ENCODE assay signal across 9 cellular contexts in genomic region chr7:128405345-128406146, GRCh38. TPM values are rescaled to one million over a fixed set of nuclear protein-coding genes. Genes with fewer than 3 reads are reported as not detected.
DNase-seq lines count a peak whose midpoint lies in the region; ATAC-seq, FAIRE-seq and TF ChIP-seq lines count a peak whose summit lies in the region.
"Had no signal": no experiment of that assay in that cellular context is flagged by ENCODE, and none has a peak within 500 bp of the region (broad histone marks: within the 10 kb centered on the region; RNA-seq: fewer than 3 reads in every experiment).

No MANE protein-coding gene starts in this region.

- DNase-seq in CD4-positive, alpha-beta memory T cell: peak; percentile 54 to 63 (median 58)
- peak; percentile 28 to 66 (median 55) for DNase-seq in T-helper 2 cell
- DNase-seq in kidney: peak; percentile 82
- DNase-seq in stimulated activated CD4-positive, alpha-beta T cell treated with anti-CD3 and anti-CD28 coated beads, Interleukin-4, amount 100 ng/mL, for 48 hours (ENCODE audit: low read depth in 2 of 2): peak; percentile 24 to 49
- no peak for DNase-seq in NOMO-1 treated with DMSO at 0.1 percent for 48 hours (lab: John Stamatoyannopoulos, UW; ENCODE audit: unreplicated experiment)

- peak overlapping the region in 5 of 7 donors; percentile 52 to 79 (median 75) for H3K27ac Mint-ChIP-seq in CD4-positive, alpha-beta memory T cell
- peak overlapping the region in 2 of 5 experiments; percentile 69 to 88 for H3K27ac Mint-ChIP-seq in brain

- no peak for TF ChIP-seq CTCF in brain (conservative IDR thresholded peaks at IDR 0.05)
- no peak for TF ChIP-seq CTCF in kidney (IDR thresholded peaks at IDR 0.05; ENCODE audit: borderline replicate concordance, extremely low read depth, insufficient read depth)

- no peaks in the 10 kb centered on the region for H3K9me3 ChIP-seq in CD4-positive, alpha-beta memory T cell (ENCODE audit: control insufficient read depth in 1 of 2, low read length in 2 of 2)
- no peaks in the 10 kb centered on the region for H3K9me3 ChIP-seq in kidney (ENCODE audit: control insufficient read depth in 1 of 2, low read length in 2 of 2)

- H3K27me3 Mint-ChIP-seq in CD4-positive, alpha-beta memory T cell: no peaks in the 10 kb centered on the region
- peaks cover 13% of the 10 kb centered on the region for H3K27me3 Mint-ChIP-seq in brain

- H3K4me1 Mint-ChIP-seq in CD4-positive, alpha-beta memory T cell: peaks cover 34 to 57% (median 49%) of the 10 kb centered on the region in 4 donors
- peaks cover 61% of the 10 kb centered on the region for H3K4me1 Mint-ChIP-seq in brain

- H3K9ac ChIP-seq in kidney (ENCODE audit: low read length in 2 of 2): no peak overlapping the region

- H3K36me3 Mint-ChIP-seq in CD4-positive, alpha-beta memory T cell: peaks cover 8 to 20% of the 10 kb centered on the region in 2 donors
- H3K36me3 Mint-ChIP-seq in brain: peaks cover 9% of the 10 kb centered on the region

- H3K4me1 ChIP-seq in CD4-positive, alpha-beta memory T cell (ENCODE audit: insufficient read depth, low read length): peaks cover 59% of the 10 kb centered on the region
- H3K4me1 ChIP-seq in kidney (ENCODE audit: control insufficient read depth in 1 of 2, insufficient read depth in 1 of 2, low read depth in 1 of 2, low read length in 2 of 2): peaks cover 0 to 28% of the 10 kb centered on the region in 2 donors

- intact Hi-C loops in CD4-positive, alpha-beta memory T cell (cut with micrococcal nuclease): loop anchor here (2.0 kb wide), 1 partner anchor 49 kb away; the partner anchor contains the start of gene HILPDA
- intact Hi-C loops in kidney (cut with DNase I): no loop called here

- peak overlapping the region; percentile 83 to 89 (median 86) for H3K4me3 Mint-ChIP-seq in CD4-positive, alpha-beta memory T cell
- H3K4me3 Mint-ChIP-seq in brain: peak overlapping the region; percentile 84 to 91 (median 87)

- no peak for FAIRE-seq in kidney (lab: Jason Lieb, UNC)

- CTCF ChIA-PET in CD4-positive, alpha-beta memory T cell (lab: Charles Lee; ENCODE audit: partially characterized antibody): interaction anchor here (0.8 to 17.7 kb wide), 4 partner anchors 16 to 55 kb away, joined by 4 to 475 read pairs (median 18); no protein-coding TSS in a partner anchor

- no peaks in the 10 kb centered on the region for H3K9me3 Mint-ChIP-seq in CD4-positive, alpha-beta memory T cell
- H3K9me3 Mint-ChIP-seq in brain: no peaks in the 10 kb centered on the region

- peak overlapping the region; percentile 20 to 60 for H3K4me3 ChIP-seq in CD4-positive, alpha-beta memory T cell (ENCODE audit: low read length in 2 of 2)
- H3K4me3 ChIP-seq in kidney (ENCODE audit: low read length in 2 of 2): peak overlapping the region; percentile 48 to 55

- ATAC-seq in HG03354 (IDR thresholded peaks at IDR 0.05; ENCODE audit: poor library complexity, severe bottlenecking, unreplicated experiment) (peak; percentile 28), HG02938 (IDR thresholded peaks at IDR 0.05; ENCODE audit: unreplicated experiment) (no peak)

- peaks cover 7% of the 10 kb centered on the region for H3K36me3 ChIP-seq in CD4-positive, alpha-beta memory T cell (ENCODE audit: insufficient read depth, low read length)
- H3K36me3 ChIP-seq in kidney (ENCODE audit: control insufficient read depth in 1 of 2, insufficient read depth in 2 of 2, low read length in 2 of 2): peaks cover 0 to 6% of the 10 kb centered on the region in 2 donors

- no peaks in the 10 kb centered on the region for H3K27me3 ChIP-seq in CD4-positive, alpha-beta memory T cell (ENCODE audit: insufficient read depth, low read length)

- POLR2A ChIA-PET in CD4-positive, alpha-beta memory T cell (lab: Charles Lee; ENCODE audit: partially characterized antibody): interaction anchor here (1.0 to 1.7 kb wide), 4 partner anchors 10 to 649 kb away, joined by 3 to 8 read pairs (median 3); partner anchors contain the start of gene TNPO3

- H3K27ac ChIP-seq in CD4-positive, alpha-beta memory T cell (ENCODE audit: low read depth, low read length): peak overlapping the region; percentile 55
- no peak overlapping the region for H3K27ac ChIP-seq in kidney (ENCODE audit: low read depth in 2 of 2, low read length in 2 of 2)

RNA-seq across cellular contexts. Expression of gene IMPDH1, which starts 4.2 kb away (rescaled TPM):
- 10 to 100 TPM; 48.0 to 49.4 TPM for total RNA-seq in CD4-positive, alpha-beta memory T cell
- polyA plus RNA-seq in CD4-positive, alpha-beta memory T cell: 10 to 100 TPM; 43.0 to 55.9 TPM
- polyA plus RNA-seq in brain (ENCODE audit: insufficient read depth, low read depth, low replicate concordance) (25.1 TPM), kidney (ENCODE audit: insufficient read depth, low read depth, low replicate concordance) (20.9 TPM)
- 40.3 TPM for total RNA-seq in kidney

RNA-seq across cellular contexts. Expression of gene PRRT4, which starts 44.1 kb away (rescaled TPM):
- total RNA-seq in CD4-positive, alpha-beta memory T cell: under 1 TPM; 0.52 to 0.58 TPM
- under 1 TPM; 0.11 to 0.16 TPM for polyA plus RNA-seq in CD4-positive, alpha-beta memory T cell
- polyA plus RNA-seq in brain (ENCODE audit: insufficient read depth, low read depth, low replicate concordance) (0.49 TPM), kidney (ENCODE audit: insufficient read depth, low read depth, low replicate concordance) (not detected)
- not detected for total RNA-seq in kidney
- total RNA-seq: M059J had no signal

RNA-seq across cellular contexts. Expression of gene HILPDA, which starts 50.1 kb away (rescaled TPM):
- total RNA-seq in CD4-positive, alpha-beta memory T cell: 1 to 10 TPM; 3.4 to 4.5 TPM
- 1 to 10 TPM; 2.4 to 3.7 TPM for polyA plus RNA-seq in CD4-positive, alpha-beta memory T cell
- 24.3 TPM for polyA plus RNA-seq in brain (ENCODE audit: insufficient read depth, low read depth, low replicate concordance)
- 10.3 TPM for total RNA-seq in kidney
- polyA plus RNA-seq in kidney (ENCODE audit: insufficient read depth, low read depth, low replicate concordance): 7.2 TPM
